9 cellular contexts compared by ENCODE assay signal in genomic region chr3:108153451-108153981, GRCh38.
A peak's percentile ranks its signal among the peaks of the same experiment; 100 is the strongest.
DNase-seq lines count a peak whose midpoint lies in the region; ATAC-seq, FAIRE-seq and TF ChIP-seq lines count a peak whose summit lies in the region.
"Had no signal": no experiment of that assay in that cellular context is flagged by ENCODE, and none has a peak within 500 bp of the region (broad histone marks: within the 10 kb centered on the region; RNA-seq: fewer than 3 reads in every experiment).

No MANE protein-coding gene starts in this region.

- no peak overlapping the region for H3K27ac ChIP-seq in CD8-positive, alpha-beta memory T cell (ENCODE audit: low read depth, low read length)
- H3K27ac ChIP-seq in endothelial cell of umbilical vein (ENCODE audit: insufficient read depth, low read depth, low read length) (no peak overlapping the region), tibial artery (no peak overlapping the region)
- H3K27ac ChIP-seq: SJSA1 had no signal

- TF ChIP-seq CTCF in WI38 (IDR thresholded peaks at IDR 0.05; ENCODE audit: low read depth, low read length) (peak; percentile 20; the same call in 1 of the 2 replicates), endothelial cell of umbilical vein (IDR thresholded peaks at IDR 0.05; ENCODE audit: extremely low read depth in 1 of 2, insufficient read depth in 1 of 2, low read depth in 1 of 2, low read length in 2 of 2) (peak; percentile 18 to 30), tibial artery (IDR thresholded peaks at IDR 0.05) (no peak)

- ATAC-seq in GM19372 (IDR thresholded peaks at IDR 0.05; ENCODE audit: low read depth, unreplicated experiment) (peak; percentile 78), GM19455 (IDR thresholded peaks at IDR 0.05; ENCODE audit: unreplicated experiment) (no peak)

- H3K27ac Mint-ChIP-seq in CD8-positive, alpha-beta memory T cell, result peak overlapping the region in 1 of 8 donors; percentile 74

- no peaks in the 10 kb centered on the region for H3K4me1 ChIP-seq in CD8-positive, alpha-beta memory T cell (ENCODE audit: insufficient read depth, low read length)
- H3K4me1 ChIP-seq in endothelial cell of umbilical vein (ENCODE audit: control insufficient read depth, extremely low read depth, insufficient read depth, low read length) (peaks cover 10% of the 10 kb centered on the region), tibial artery (no peaks in the 10 kb centered on the region)
- H3K4me1 ChIP-seq: SJSA1 had no signal

- FAIRE-seq in endothelial cell of umbilical vein (lab: Jason Lieb, UNC), result peak; percentile 72

- H3K4me3 ChIP-seq in CD8-positive, alpha-beta memory T cell (ENCODE audit: low read length), result no peak overlapping the region
- no peak overlapping the region for H3K4me3 ChIP-seq in WI38 (ENCODE audit: low read depth, low read length)
- no peak overlapping the region for H3K4me3 ChIP-seq in endothelial cell of umbilical vein (replicated peaks in 1 of 3; ENCODE audit: insufficient read depth in 1 of 3, low read depth in 1 of 3, low read length in 3 of 3)
- no peak overlapping the region for H3K4me3 ChIP-seq in tibial artery
- H3K4me3 ChIP-seq: SJSA1 had no signal

- no peaks in the 10 kb centered on the region for H3K9me3 Mint-ChIP-seq in CD8-positive, alpha-beta memory T cell

- no peaks in the 10 kb centered on the region for H3K9me1 ChIP-seq in endothelial cell of umbilical vein (replicated peaks; ENCODE audit: control insufficient read depth, extremely low read depth, insufficient read depth, low read length)

- H4K20me1 ChIP-seq in endothelial cell of umbilical vein (replicated peaks; ENCODE audit: control insufficient read depth, extremely low read depth, insufficient read depth, low read length), result no peaks in the 10 kb centered on the region

- no peak overlapping the region for H2AFZ ChIP-seq in endothelial cell of umbilical vein (ENCODE audit: low read depth, low read length)

- no TSS peak for BruUV-seq in endothelial cell of umbilical vein (replicated peaks; lab: Mats Ljungman, UMichigan)

- no peak overlapping the region for H3K4me2 ChIP-seq in endothelial cell of umbilical vein (ENCODE audit: insufficient read depth, low read length)

- H3K9me3 ChIP-seq in CD8-positive, alpha-beta memory T cell (ENCODE audit: low read length), result no peaks in the 10 kb centered on the region
- H3K9me3 ChIP-seq in endothelial cell of umbilical vein (replicated peaks; ENCODE audit: control insufficient read depth, insufficient read depth, low read length) (no peaks in the 10 kb centered on the region), tibial artery (no peaks in the 10 kb centered on the region)
- H3K9me3 ChIP-seq: SJSA1 had no signal

- POLR2A ChIA-PET in CD8-positive, alpha-beta memory T cell (lab: Charles Lee), result interaction anchor here (1.0 kb wide), 1 partner anchor 64 kb away, joined by 3 read pairs; no protein-coding TSS in a partner anchor
- POLR2A ChIA-PET in endothelial cell of umbilical vein (lab: Charles Lee), result no interaction called here

- peak; percentile 8 to 53 (median 24) for DNase-seq in CD8-positive, alpha-beta memory T cell
- peak; percentile 72 for DNase-seq in MV-4-11 (lab: John Stamatoyannopoulos, UW)
- peak; percentile 43 for DNase-seq in endothelial cell of umbilical vein (ENCODE audit: low read depth, low spot score)
- peak; percentile 68 for DNase-seq in renal cortical epithelial cell (ENCODE audit: low read depth)
- no peak for DNase-seq in tibial artery

- H3K79me2 ChIP-seq in endothelial cell of umbilical vein (ENCODE audit: control insufficient read depth, insufficient read depth, low read length), result no peaks in the 10 kb centered on the region

- CTCF ChIA-PET in CD8-positive, alpha-beta memory T cell (lab: Charles Lee), result interaction anchor here (0.6 to 1.7 kb wide), 7 partner anchors 8 to 324 kb away, joined by 3 to 10 read pairs (median 4); no protein-coding TSS in a partner anchor
- CTCF ChIA-PET in endothelial cell of umbilical vein (lab: Charles Lee), result interaction anchor here (0.5 to 3.4 kb wide), 25 partner anchors 9 to 399 kb away, joined by 3 to 39 read pairs (median 4); partner anchors contain the start of gene IFT57

- no peak overlapping the region for H3K4me3 Mint-ChIP-seq in CD8-positive, alpha-beta memory T cell

- H3K27me3 Mint-ChIP-seq in CD8-positive, alpha-beta memory T cell, result no peaks in the 10 kb centered on the region

- H3K27me3 ChIP-seq in CD8-positive, alpha-beta memory T cell (ENCODE audit: insufficient read depth, low read length, poor library complexity, severe bottlenecking), result no peaks in the 10 kb centered on the region
- H3K27me3 ChIP-seq in endothelial cell of umbilical vein (ENCODE audit: control insufficient read depth in 2 of 2, insufficient read depth in 2 of 2, low read length in 2 of 2), result no peaks in the 10 kb centered on the region
- no peaks in the 10 kb centered on the region for H3K27me3 ChIP-seq in tibial artery
- H3K27me3 ChIP-seq: SJSA1 had no signal

- dilution Hi-C loops in endothelial cell of umbilical vein (cut with MboI; ENCODE audit: extremely low pct_ligation_motif_present, low sequenced_read_pairs), result no loop called here

- H3K4me1 Mint-ChIP-seq in CD8-positive, alpha-beta memory T cell, result peaks cover 4 to 7% (median 5%) of the 10 kb centered on the region in 3 donors

- no peak for TF ChIP-seq POLR2A in endothelial cell of umbilical vein (IDR thresholded peaks at IDR 0.05; ENCODE audit: low read depth, low read length)

- H3K9ac ChIP-seq in endothelial cell of umbilical vein (replicated peaks; ENCODE audit: extremely low read depth, insufficient read depth, low read length), result no peak overlapping the region

- no peaks in the 10 kb centered on the region for H3K36me3 ChIP-seq in CD8-positive, alpha-beta memory T cell (ENCODE audit: insufficient read depth, low read length)
- H3K36me3 ChIP-seq in endothelial cell of umbilical vein (ENCODE audit: control insufficient read depth in 2 of 2, extremely low read depth in 1 of 2, insufficient read depth in 2 of 2, low read length in 2 of 2) (no peaks in the 10 kb centered on the region), tibial artery (no peaks in the 10 kb centered on the region)
- H3K36me3 ChIP-seq: SJSA1 had no signal

- intact Hi-C loops in endothelial cell of umbilical vein (cut with micrococcal nuclease) (loop anchor here (1.0 to 2.0 kb wide), 4 partner anchors 63 to 399 kb away; partner anchors contain the start of gene CD47), tibial artery (cut with DNase I; ENCODE audit: low total_unique reads) (no loop called here)

- H3K36me3 Mint-ChIP-seq in CD8-positive, alpha-beta memory T cell, result no peaks in the 10 kb centered on the region

TF ChIP-seq in endothelial cell of umbilical vein, 7 proteins besides CTCF, POLR2A, EP300 and RAD21:
- no peak for TF ChIP-seq MAX (IDR thresholded peaks at IDR 0.05; ENCODE audit: insufficient read depth, insufficient read length)
- TF ChIP-seq FOS (IDR thresholded peaks at IDR 0.05; ENCODE audit: borderline replicate concordance, insufficient read depth, low read length), result no peak
- no peak for TF ChIP-seq EZH2 (IDR thresholded peaks at IDR 0.05; ENCODE audit: borderline replicate concordance, low read depth, low read length, severe bottlenecking)
- no peak for TF ChIP-seq JUN (IDR thresholded peaks at IDR 0.05; ENCODE audit: borderline replicate concordance, insufficient read depth, insufficient read length, low read depth)
- TF ChIP-seq POLR2AphosphoS5 (IDR thresholded peaks at IDR 0.05; ENCODE audit: insufficient read depth, low read depth, low read length), result no peak
- TF ChIP-seq MYC (IDR thresholded peaks at IDR 0.05; ENCODE audit: low read depth, low read length), result no peak

Comparison
In these comparisons a context has a peak if more than half of its experiments do, and no peak if none do; other contexts are left out.
1. DNase-seq: peak in CD8-positive, alpha-beta memory T cell (5 of 5), MV-4-11 (single experiment), endothelial cell of umbilical vein (single experiment) and renal cortical epithelial cell (single experiment); none in tibial artery (0 of 2).
2. CTCF ChIP-seq: peak in WI38 (single experiment) and endothelial cell of umbilical vein (2 of 2); none in tibial artery (0 of 2).